21 cellular contexts compared by ENCODE assay signal in genomic region chr9:127746959-127747569, GRCh38. TPM values are rescaled to one million over a fixed set of nuclear protein-coding genes. Genes with fewer than 3 reads are reported as not detected.
DNase-seq lines count a peak whose midpoint lies in the region; TF ChIP-seq lines count a peak whose summit lies in the region.
"Had no signal": no experiment of that assay in that cellular context is flagged by ENCODE, and none has a peak within 500 bp of the region (broad histone marks: within the 10 kb centered on the region; RNA-seq: fewer than 3 reads in every experiment).

No MANE protein-coding gene starts in this region.

- no peak overlapping the region for H2BK15ac ChIP-seq in neuronal stem cell (ENCODE audit: low read length)

- H3K4ac ChIP-seq in neuronal stem cell (ENCODE audit: low read length): no peak overlapping the region

- H3K4me3 ChIP-seq in neuronal stem cell (ENCODE audit: low read length in 2 of 2) (no peak overlapping the region), thyroid gland (replicated peaks in 1 of 3) (no peak overlapping the region)
- H3K4me3 ChIP-seq: adrenal gland, gastroesophageal sphincter, sigmoid colon had no signal

- H3K14ac ChIP-seq in neuronal stem cell (ENCODE audit: low read length): no peak overlapping the region

- no peak overlapping the region for H3K9ac ChIP-seq in neuronal stem cell (ENCODE audit: low read depth, low read length, poor library complexity)

- H3K9me3 Mint-ChIP-seq in IgD-negative memory B cell: no peaks in the 10 kb centered on the region
- no peaks in the 10 kb centered on the region for H3K9me3 Mint-ChIP-seq in activated naive CD8-positive, alpha-beta T cell treated with anti-CD3 and anti-CD28 coated beads for 36 hours
- H3K9me3 Mint-ChIP-seq: activated CD4-positive, alpha-beta memory T cell treated with anti-CD3 and anti-CD28 coated beads, Interleukin-2, amount 10 ng/mL, durations not matched to agents 7 days and 5 days had no signal

- no peak overlapping the region for H3K4me3 Mint-ChIP-seq in IgD-negative memory B cell
- H3K4me3 Mint-ChIP-seq in activated naive CD8-positive, alpha-beta T cell treated with anti-CD3 and anti-CD28 coated beads for 36 hours: peak overlapping the region; percentile 26
- H3K4me3 Mint-ChIP-seq: activated CD4-positive, alpha-beta memory T cell treated with anti-CD3 and anti-CD28 coated beads, Interleukin-2, amount 10 ng/mL, durations not matched to agents 7 days and 5 days had no signal

- H3K18ac ChIP-seq in neuronal stem cell (ENCODE audit: low read length): peak overlapping the region; percentile 27

- H2BK120ac ChIP-seq in neuronal stem cell (ENCODE audit: low read depth, low read length): no peak overlapping the region

- peaks cover 0 to 3% of the 10 kb centered on the region in 2 donors for H3K4me1 ChIP-seq in neuronal stem cell (ENCODE audit: control insufficient read depth in 2 of 2, insufficient read depth in 1 of 2, low read depth in 1 of 2, low read length in 2 of 2)
- H3K4me1 ChIP-seq in thyroid gland: peaks cover 2% of the 10 kb centered on the region in 2 donors

- no peak overlapping the region for H2BK12ac ChIP-seq in neuronal stem cell (ENCODE audit: low read length)

- H3K79me1 ChIP-seq in neuronal stem cell (ENCODE audit: low read depth, low read length): peaks cover 1% of the 10 kb centered on the region

- H3K36me3 ChIP-seq in neuronal stem cell (replicated peaks in 1 of 2; ENCODE audit: control insufficient read depth in 2 of 2, insufficient read depth in 2 of 2, low read length in 2 of 2): peaks cover 0 to 16% of the 10 kb centered on the region in 2 donors
- peaks cover 0 to 15% of the 10 kb centered on the region in 2 donors for H3K36me3 ChIP-seq in thyroid gland
- H3K36me3 ChIP-seq: sigmoid colon had no signal

- intact Hi-C loops in thyroid gland (cut with DNase I): no loop called here

- H3K27ac ChIP-seq in neuronal stem cell (replicated peaks; ENCODE audit: low read length) (no peak overlapping the region), thyroid gland (no peak overlapping the region)
- H3K27ac ChIP-seq: adrenal gland, gastroesophageal sphincter, sigmoid colon had no signal

- no peak overlapping the region for H3K4me2 ChIP-seq in neuronal stem cell (ENCODE audit: insufficient read depth, low read length, poor library complexity, severe bottlenecking)

- no peak overlapping the region for H2AFZ ChIP-seq in neuronal stem cell (ENCODE audit: low read length)

- no peak overlapping the region for H4K91ac ChIP-seq in neuronal stem cell (ENCODE audit: low read depth, low read length, poor library complexity)

- DNase-seq in activated gamma-delta T cell treated with Interleukin-2 at 50 U/mL for 16 hours (peak; percentile 61), activated gamma-delta T cell (lab: John Stamatoyannopoulos, UW) (no peak), neuronal stem cell (ENCODE audit: low spot score) (no peak), thyroid gland (no peak), HUDEP-2 (lab: John Stamatoyannopoulos, UW; ENCODE audit: unreplicated experiment in 76 of 76) (no peak), NCI-H748 (lab: John Stamatoyannopoulos, UW; ENCODE audit: unreplicated experiment) (no peak)
- DNase-seq in activated naive CD8-positive, alpha-beta T cell treated with anti-CD3 and anti-CD28 coated beads for 36 hours: peak; percentile 30
- DNase-seq: activated CD4-positive, alpha-beta memory T cell treated with anti-CD3 and anti-CD28 coated beads, Interleukin-2, amount 10 ng/mL, durations not matched to agents 7 days and 5 days; adrenal gland; cerebellar nuclear complex; DMS79; KBM-7; mesenchymal stem cell; NCI-H1105; NCI-H2171; nucleus accumbens; sigmoid colon; stimulated activated CD4-positive, alpha-beta T cell treated with anti-CD3 and anti-CD28 coated beads, Interleukin-4, amount 100 ng/mL, for 24 hours; T1000 had no signal

- no peak for TF ChIP-seq POLR2A in thyroid gland (IDR thresholded peaks at IDR 0.05)

- peak overlapping the region; percentile 32 to 81 (median 47) for H3K27ac Mint-ChIP-seq in IgD-negative memory B cell
- H3K27ac Mint-ChIP-seq in activated naive CD8-positive, alpha-beta T cell treated with anti-CD3 and anti-CD28 coated beads for 36 hours: peak overlapping the region; percentile 42
- H3K27ac Mint-ChIP-seq: activated CD4-positive, alpha-beta memory T cell treated with anti-CD3 and anti-CD28 coated beads, Interleukin-2, amount 10 ng/mL, durations not matched to agents 7 days and 5 days had no signal

- H3K27me3 ChIP-seq in neuronal stem cell (ENCODE audit: control insufficient read depth in 3 of 3, insufficient read depth in 3 of 3, low read depth in 1 of 3, low read length in 3 of 3): peaks cover 0 to 33% (median 0%) of the 10 kb centered on the region in 3 experiments
- H3K27me3 ChIP-seq in thyroid gland: no peaks in the 10 kb centered on the region
- H3K27me3 ChIP-seq: adrenal gland had no signal

- H3K23ac ChIP-seq in neuronal stem cell (ENCODE audit: low read depth, low read length, poor library complexity): no peak overlapping the region

- no peak overlapping the region for H2AK5ac ChIP-seq in neuronal stem cell (ENCODE audit: low read depth, low read length)

- no peak overlapping the region for H2BK5ac ChIP-seq in neuronal stem cell (ENCODE audit: low read length)

- no peaks in the 10 kb centered on the region for H3K27me3 Mint-ChIP-seq in IgD-negative memory B cell
- no peaks in the 10 kb centered on the region for H3K27me3 Mint-ChIP-seq in activated naive CD8-positive, alpha-beta T cell treated with anti-CD3 and anti-CD28 coated beads for 36 hours
- H3K27me3 Mint-ChIP-seq: activated CD4-positive, alpha-beta memory T cell treated with anti-CD3 and anti-CD28 coated beads, Interleukin-2, amount 10 ng/mL, durations not matched to agents 7 days and 5 days had no signal

- H3K9me3 ChIP-seq in neuronal stem cell (replicated peaks in 1 of 2; ENCODE audit: control insufficient read depth in 2 of 2, insufficient read depth in 1 of 2, low read depth in 1 of 2, low read length in 2 of 2) (no peaks in the 10 kb centered on the region), thyroid gland (no peaks in the 10 kb centered on the region)
- H3K9me3 ChIP-seq: adrenal gland, gastroesophageal sphincter, sigmoid colon had no signal

- H4K8ac ChIP-seq in neuronal stem cell (ENCODE audit: low read depth, low read length): no peak overlapping the region

- peaks cover 0 to 4% (median 1%) of the 10 kb centered on the region in 3 donors for H3K4me1 Mint-ChIP-seq in IgD-negative memory B cell
- H3K4me1 Mint-ChIP-seq in activated naive CD8-positive, alpha-beta T cell treated with anti-CD3 and anti-CD28 coated beads for 36 hours: peaks cover 13% of the 10 kb centered on the region

- no CpG with 5 or more reads among the region's 15 CpGs for WGBS in neuronal stem cell (ENCODE audit: extremely low coverage in 2 of 2, insufficient read length in 2 of 2, insufficient replicate concordance in 1 of 2), 2 donors
- 62 to 67% methylated on average over 10 to 15 of the region's 15 CpGs for WGBS in thyroid gland, 2 donors

- TF ChIP-seq CTCF in thyroid gland (IDR thresholded peaks at IDR 0.05): no peak

- peaks cover 3% of the 10 kb centered on the region for H3K36me3 Mint-ChIP-seq in IgD-negative memory B cell
- peaks cover 9% of the 10 kb centered on the region for H3K36me3 Mint-ChIP-seq in activated naive CD8-positive, alpha-beta T cell treated with anti-CD3 and anti-CD28 coated beads for 36 hours

RNA-seq across cellular contexts. Expression of gene TOR2A, which starts 12.0 kb away (rescaled TPM):
- polyA plus RNA-seq in IgD-negative memory B cell: 22.4 TPM
- total RNA-seq in activated naive CD8-positive, alpha-beta T cell treated with anti-CD3 and anti-CD28 coated beads for 36 hours: 10 to 100 TPM; 17.7 to 18.1 TPM
- 16.4 TPM for polyA plus RNA-seq in neuronal stem cell (2013, experiment 1 of 2)
- polyA plus RNA-seq in neuronal stem cell (2013, experiment 2 of 2): 16.7 TPM
- 10 to 100 TPM in 3 of 4 donors, 1 to 10 TPM in 1; 8.9 to 23.1 (median 14.2) TPM for total RNA-seq in thyroid gland

RNA-seq across cellular contexts. Expression of gene TTC16, which starts 31.2 kb away (rescaled TPM):
- not detected for polyA plus RNA-seq in IgD-negative memory B cell
- 1 to 10 TPM; 1.3 to 1.4 TPM for total RNA-seq in activated naive CD8-positive, alpha-beta T cell treated with anti-CD3 and anti-CD28 coated beads for 36 hours
- polyA plus RNA-seq in neuronal stem cell (2013, experiment 1 of 2): not detected
- not detected for polyA plus RNA-seq in neuronal stem cell (2013, experiment 2 of 2)
- total RNA-seq in thyroid gland: under 1 TPM in 3 of 4 donors, not detected in 1; 0.40 to 0.45 (median 0.44) TPM
- total RNA-seq: gastroesophageal sphincter, sigmoid colon had no signal

RNA-seq across cellular contexts. Expression of gene SH2D3C, which starts 31.4 kb away (rescaled TPM):
- 76.1 TPM for polyA plus RNA-seq in IgD-negative memory B cell
- 10 to 100 TPM; 20.4 to 21.5 TPM for total RNA-seq in activated naive CD8-positive, alpha-beta T cell treated with anti-CD3 and anti-CD28 coated beads for 36 hours
- 2.8 TPM for polyA plus RNA-seq in neuronal stem cell (2013, experiment 1 of 2)
- polyA plus RNA-seq in neuronal stem cell (2013, experiment 2 of 2): 2.5 TPM
- 10 to 100 TPM; 10.0 to 24.9 (median 18.2) TPM for total RNA-seq in thyroid gland

RNA-seq across cellular contexts. Expression of gene PTRH1, which starts 31.6 kb away (rescaled TPM):
- 14.8 TPM for polyA plus RNA-seq in IgD-negative memory B cell
- total RNA-seq in activated naive CD8-positive, alpha-beta T cell treated with anti-CD3 and anti-CD28 coated beads for 36 hours: 10 to 100 TPM; 19.7 to 21.2 TPM
- polyA plus RNA-seq in neuronal stem cell (2013, experiment 1 of 2): 4.0 TPM
- polyA plus RNA-seq in neuronal stem cell (2013, experiment 2 of 2): 3.8 TPM
- total RNA-seq in thyroid gland: 10 to 100 TPM; 24.1 to 64.3 (median 43.4) TPM

RNA-seq across cellular contexts. Expression of gene CDK9, which starts 38.8 kb away (rescaled TPM):
- polyA plus RNA-seq in IgD-negative memory B cell: 65.3 TPM
- 10 to 100 TPM; 85.2 to 94.2 TPM for total RNA-seq in activated naive CD8-positive, alpha-beta T cell treated with anti-CD3 and anti-CD28 coated beads for 36 hours
- polyA plus RNA-seq in neuronal stem cell (2013, experiment 1 of 2): 29.1 TPM
- 30.0 TPM for polyA plus RNA-seq in neuronal stem cell (2013, experiment 2 of 2)
- total RNA-seq in thyroid gland: 10 to 100 TPM; 47.5 to 85.2 (median 78.3) TPM

Comparison
In these comparisons a context has a peak if more than half of its experiments do, and no peak if none do; other contexts are left out.
1. DNase-seq: peak in activated gamma-delta T cell treated with Interleukin-2 at 50 U/mL for 16 hours (single experiment) and activated naive CD8-positive, alpha-beta T cell treated with anti-CD3 and anti-CD28 coated beads for 36 hours (single experiment); none in activated gamma-delta T cell (single experiment), neuronal stem cell (single experiment), thyroid gland (0 of 2), HUDEP-2 (0 of 76) and NCI-H748 (single experiment).